Comparison of ENCODE assay signal across 19 cellular contexts in the genomic region with DNA sequence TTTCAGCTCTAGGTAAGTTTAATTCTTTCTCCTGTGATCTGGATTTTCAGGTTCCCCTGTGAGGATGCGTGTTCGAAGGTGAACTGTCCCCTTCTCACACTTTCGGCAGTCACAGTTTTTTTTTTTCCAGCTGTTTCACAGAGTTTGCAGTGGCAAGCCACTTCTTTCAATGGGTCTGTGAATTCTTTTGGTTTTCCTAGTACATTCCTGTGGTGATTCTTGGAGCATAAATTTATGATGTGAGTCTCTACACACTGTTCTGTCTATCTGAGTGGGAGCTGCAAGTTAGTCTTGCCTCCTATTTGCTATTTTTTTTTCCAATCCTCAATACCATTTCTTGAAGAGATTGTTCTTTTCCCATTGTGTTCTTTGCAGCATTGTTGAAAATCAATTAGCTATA.
DNase-seq lines count a peak whose midpoint lies in the region; ATAC-seq and TF ChIP-seq lines count a peak whose summit lies in the region.
"Had no signal": no experiment of that assay in that cellular context is flagged by ENCODE, and none has a peak within 500 bp of the region (broad histone marks: within the 10 kb centered on the region; RNA-seq: fewer than 3 reads in every experiment).

No MANE protein-coding gene starts in this region.

- CTCF ChIA-PET in HEK293T (lab: Yijun Ruan, JAX): no interaction called here

- POLR2A ChIA-PET in HEK293T (lab: Yijun Ruan, JAX): no interaction called here

- no peak for TF ChIP-seq CTCF in brain microvascular endothelial cell (IDR thresholded peaks at IDR 0.05; ENCODE audit: low read depth, low read length, missing control alignments)

- H3K27ac ChIP-seq in brain microvascular endothelial cell: no peak overlapping the region
- H3K27ac ChIP-seq: BLaER1 treated with 17β-estradiol and CSF1 and Interleukin-3, amounts not matched to agents 10 nM and 100 nM had no signal

- peak; percentile 70 for DNase-seq in H4 (ENCODE audit: low spot score)
- DNase-seq in amniotic epithelial cell (ENCODE audit: low read depth): peak; percentile 60
- peak; percentile 12 for DNase-seq in iris pigment epithelial cell (ENCODE audit: low read depth)
- DNase-seq in non-pigmented ciliary epithelial cell (ENCODE audit: low read depth): peak; percentile 23
- no peak for DNase-seq in brain microvascular endothelial cell
- DNase-seq in HEK293T (ENCODE audit: extremely low spot score): no peak
- DNase-seq in GM19238 (ENCODE audit: insufficient read length, low spot score): no peak
- DNase-seq: DND-41; MV-4-11; NCI-H1417; NCI-H187 treated with DMSO at 0.1 percent for 48 hours; NCI-H2171 treated with DMSO at 0.1 percent for 48 hours; NCI-H446 treated with DMSO at 0.1 percent for 48 hours; NK-92 treated with Interleukin-12 subunit alpha and Interleukin-12 subunit beta, amount 100 ng/mL, for 24 hours; SHP77 treated with DMSO at 0.1 percent for 48 hours had no signal

- no peaks in the 10 kb centered on the region for H3K36me3 ChIP-seq in brain microvascular endothelial cell (replicated peaks)
- H3K36me3 ChIP-seq: BLaER1 treated with 17β-estradiol and CSF1 and Interleukin-3, amounts not matched to agents 10 nM and 100 nM had no signal

- no peak for ATAC-seq in HG02884 (IDR thresholded peaks at IDR 0.05; ENCODE audit: unreplicated experiment)
- ATAC-seq: GM12878, GM23338 had no signal

- H3K27me3 ChIP-seq in brain microvascular endothelial cell (replicated peaks): no peaks in the 10 kb centered on the region
- H3K27me3 ChIP-seq: BLaER1 treated with 17β-estradiol and CSF1 and Interleukin-3, amounts not matched to agents 10 nM and 100 nM had no signal

- H3K4me3 ChIP-seq in brain microvascular endothelial cell (ENCODE audit: low read depth, low read length): no peak overlapping the region
- H3K4me3 ChIP-seq: BLaER1 treated with 17β-estradiol and CSF1 and Interleukin-3, amounts not matched to agents 10 nM and 100 nM; GM12878; GM23338 had no signal

- in situ Hi-C loops in brain microvascular endothelial cell (cut with HindIII; ENCODE audit: low pct_ligation_motif_present, low sequenced_read_pairs): no loop called here

TF ChIP-seq in HEK293T, 16 proteins besides CTCF, POLR2A, EP300 and RAD21:
- TF ChIP-seq FOXM1 (IDR thresholded peaks at IDR 0.05; ENCODE audit: borderline replicate concordance) (no peak), TARDBP (IDR thresholded peaks at IDR 0.05) (no peak), HDGF (IDR thresholded peaks at IDR 0.05; ENCODE audit: borderline replicate concordance) (no peak), LEF1 (IDR thresholded peaks at IDR 0.05; ENCODE audit: borderline replicate concordance) (no peak), NFRKB (IDR thresholded peaks at IDR 0.05) (no peak), SUZ12 (IDR thresholded peaks at IDR 0.05) (no peak), ELF4 (IDR thresholded peaks at IDR 0.05) (no peak), ARNT (IDR thresholded peaks at IDR 0.05) (no peak)

Comparison
In these comparisons a context has a peak if more than half of its experiments do, and no peak if none do; other contexts are left out.
1. DNase-seq: peak in H4 (single experiment), amniotic epithelial cell (single experiment), iris pigment epithelial cell (single experiment) and non-pigmented ciliary epithelial cell (single experiment); none in brain microvascular endothelial cell (single experiment), HEK293T (single experiment) and GM19238 (single experiment).